In the genomic region with DNA sequence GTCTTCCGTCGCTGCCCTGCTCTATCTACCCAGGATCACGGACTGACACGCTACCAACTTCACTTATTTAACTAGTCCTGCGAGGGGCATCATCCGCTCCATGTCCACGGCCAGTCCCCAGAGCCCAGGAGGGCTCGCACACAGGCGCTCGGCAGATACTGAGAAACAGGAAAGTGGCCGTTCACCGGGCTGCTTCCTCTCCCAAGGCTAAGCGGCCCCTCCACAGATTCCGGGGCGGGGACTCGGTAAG, we compare ENCODE assay signal across 1 cellular context.
TF ChIP-seq lines count a peak whose summit lies in the region.

No MANE protein-coding gene starts in this region.

TF ChIP-seq in endothelial cell of umbilical vein, 7 proteins besides CTCF, POLR2A, EP300 and RAD21:
- TF ChIP-seq JUN (IDR thresholded peaks at IDR 0.05; ENCODE audit: borderline replicate concordance, insufficient read depth, insufficient read length, low read depth) (no peak), EZH2 (IDR thresholded peaks at IDR 0.05; ENCODE audit: borderline replicate concordance, low read depth, low read length, severe bottlenecking) (no peak), FOS (IDR thresholded peaks at IDR 0.05; ENCODE audit: borderline replicate concordance, insufficient read depth, low read length) (no peak), GATA2 (IDR thresholded peaks at IDR 0.05; ENCODE audit: insufficient read depth, insufficient read length, low read depth, low read length) (no peak), MYC (IDR thresholded peaks at IDR 0.05; ENCODE audit: low read depth, low read length) (no peak)
TF ChIP-seq in endothelial cell of umbilical vein: peak in this region for 0.
